Comparison of ENCODE assay signal across 1 cellular context in the genomic region with DNA sequence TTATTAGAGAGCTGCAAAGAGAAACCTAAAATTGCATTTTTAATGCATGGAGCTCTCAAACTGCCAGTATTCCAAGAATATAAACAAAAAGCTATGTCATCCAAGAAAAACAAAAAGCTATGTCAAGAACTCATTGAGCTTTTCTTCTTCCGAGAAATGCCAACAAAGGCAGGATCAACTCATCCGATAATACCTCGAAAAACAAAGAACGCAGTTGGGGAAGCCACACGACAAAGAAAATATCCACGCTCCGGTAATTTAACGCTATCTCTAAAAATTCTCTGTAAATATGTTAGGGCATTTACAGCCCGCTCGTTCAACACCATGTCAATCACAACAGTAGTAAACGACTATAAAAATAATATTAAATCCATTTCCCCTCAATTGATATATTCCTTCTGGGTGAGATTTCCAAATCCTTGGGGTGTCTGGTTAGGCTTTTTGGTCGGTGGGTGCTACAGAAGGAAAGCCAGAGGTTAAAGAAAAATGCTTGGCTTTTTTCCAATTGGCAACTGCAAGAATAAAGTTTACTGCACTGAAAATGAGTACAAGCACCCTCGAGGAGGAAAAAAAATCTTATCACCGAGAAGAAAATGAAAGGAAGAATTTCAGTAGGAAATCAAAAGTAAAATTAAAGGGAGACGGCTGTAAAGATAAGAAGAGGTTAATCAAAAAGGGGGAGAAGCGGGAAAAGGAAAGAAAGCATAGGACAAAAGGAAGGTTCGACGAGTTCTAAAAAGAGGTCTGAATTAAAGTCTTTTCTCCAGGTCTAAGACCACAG.
TF ChIP-seq lines count a peak whose summit lies in the region.

No MANE protein-coding gene starts in this region.

TF ChIP-seq in K562, 482 proteins besides CTCF, POLR2A, EP300 and RAD21 (continued from another document):
- TF ChIP-seq, protein P1, sequence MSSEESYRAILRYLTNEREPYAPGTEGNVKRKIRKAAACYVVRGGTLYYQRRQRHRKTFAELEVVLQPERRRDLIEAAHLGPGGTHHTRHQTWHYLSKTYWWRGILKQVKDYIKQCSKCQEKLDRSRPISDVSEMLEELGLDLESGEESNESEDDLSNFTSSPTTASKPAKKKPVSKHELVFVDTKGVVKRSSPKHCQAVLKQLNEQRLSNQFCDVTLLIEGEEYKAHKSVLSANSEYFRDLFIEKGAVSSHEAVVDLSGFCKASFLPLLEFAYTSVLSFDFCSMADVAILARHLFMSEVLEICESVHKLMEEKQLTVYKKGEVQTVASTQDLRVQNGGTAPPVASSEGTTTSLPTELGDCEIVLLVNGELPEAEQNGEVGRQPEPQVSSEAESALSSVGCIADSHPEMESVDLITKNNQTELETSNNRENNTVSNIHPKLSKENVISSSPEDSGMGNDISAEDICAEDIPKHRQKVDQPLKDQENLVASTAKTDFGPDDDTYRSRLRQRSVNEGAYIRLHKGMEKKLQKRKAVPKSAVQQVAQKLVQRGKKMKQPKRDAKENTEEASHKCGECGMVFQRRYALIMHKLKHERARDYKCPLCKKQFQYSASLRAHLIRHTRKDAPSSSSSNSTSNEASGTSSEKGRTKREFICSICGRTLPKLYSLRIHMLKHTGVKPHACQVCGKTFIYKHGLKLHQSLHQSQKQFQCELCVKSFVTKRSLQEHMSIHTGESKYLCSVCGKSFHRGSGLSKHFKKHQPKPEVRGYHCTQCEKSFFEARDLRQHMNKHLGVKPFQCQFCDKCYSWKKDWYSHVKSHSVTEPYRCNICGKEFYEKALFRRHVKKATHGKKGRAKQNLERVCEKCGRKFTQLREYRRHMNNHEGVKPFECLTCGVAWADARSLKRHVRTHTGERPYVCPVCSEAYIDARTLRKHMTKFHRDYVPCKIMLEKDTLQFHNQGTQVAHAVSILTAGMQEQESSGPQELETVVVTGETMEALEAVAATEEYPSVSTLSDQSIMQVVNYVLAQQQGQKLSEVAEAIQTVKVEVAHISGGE (CRISPR knock-in tag; IDR thresholded peaks at IDR 0.05) = no peak
- TF ChIP-seq MED1 (CRISPR knock-in tag; IDR thresholded peaks at IDR 0.05; ENCODE audit: borderline replicate concordance) (no peak), SIN3A (IDR thresholded peaks at IDR 0.05; ENCODE audit: borderline replicate concordance in 2 of 2, control insufficient read depth in 1 of 2, low read depth in 2 of 2, low read length in 2 of 2) (0 out of 4 replicates have a peak, but pooled peaks of 1 of the 2 experiments have one; percentile 16), KAT8 (IDR thresholded peaks at IDR 0.05; ENCODE audit: low read depth) (no peak), KDM1A (IDR thresholded peaks at IDR 0.05) (0 out of 4 replicates have a peak, but pooled peaks of 1 of the 2 experiments have one; percentile 11), ARID2 (IDR thresholded peaks at IDR 0.05) (peak; percentile 51; the same call in 1 of the 2 replicates), IRF2 (CRISPR knock-in tag; IDR thresholded peaks at IDR 0.05) (no peak)
- TF ChIP-seq, protein P2, sequence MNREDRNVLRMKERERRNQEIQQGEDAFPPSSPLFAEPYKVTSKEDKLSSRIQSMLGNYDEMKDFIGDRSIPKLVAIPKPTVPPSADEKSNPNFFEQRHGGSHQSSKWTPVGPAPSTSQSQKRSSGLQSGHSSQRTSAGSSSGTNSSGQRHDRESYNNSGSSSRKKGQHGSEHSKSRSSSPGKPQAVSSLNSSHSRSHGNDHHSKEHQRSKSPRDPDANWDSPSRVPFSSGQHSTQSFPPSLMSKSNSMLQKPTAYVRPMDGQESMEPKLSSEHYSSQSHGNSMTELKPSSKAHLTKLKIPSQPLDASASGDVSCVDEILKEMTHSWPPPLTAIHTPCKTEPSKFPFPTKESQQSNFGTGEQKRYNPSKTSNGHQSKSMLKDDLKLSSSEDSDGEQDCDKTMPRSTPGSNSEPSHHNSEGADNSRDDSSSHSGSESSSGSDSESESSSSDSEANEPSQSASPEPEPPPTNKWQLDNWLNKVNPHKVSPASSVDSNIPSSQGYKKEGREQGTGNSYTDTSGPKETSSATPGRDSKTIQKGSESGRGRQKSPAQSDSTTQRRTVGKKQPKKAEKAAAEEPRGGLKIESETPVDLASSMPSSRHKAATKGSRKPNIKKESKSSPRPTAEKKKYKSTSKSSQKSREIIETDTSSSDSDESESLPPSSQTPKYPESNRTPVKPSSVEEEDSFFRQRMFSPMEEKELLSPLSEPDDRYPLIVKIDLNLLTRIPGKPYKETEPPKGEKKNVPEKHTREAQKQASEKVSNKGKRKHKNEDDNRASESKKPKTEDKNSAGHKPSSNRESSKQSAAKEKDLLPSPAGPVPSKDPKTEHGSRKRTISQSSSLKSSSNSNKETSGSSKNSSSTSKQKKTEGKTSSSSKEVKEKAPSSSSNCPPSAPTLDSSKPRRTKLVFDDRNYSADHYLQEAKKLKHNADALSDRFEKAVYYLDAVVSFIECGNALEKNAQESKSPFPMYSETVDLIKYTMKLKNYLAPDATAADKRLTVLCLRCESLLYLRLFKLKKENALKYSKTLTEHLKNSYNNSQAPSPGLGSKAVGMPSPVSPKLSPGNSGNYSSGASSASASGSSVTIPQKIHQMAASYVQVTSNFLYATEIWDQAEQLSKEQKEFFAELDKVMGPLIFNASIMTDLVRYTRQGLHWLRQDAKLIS (CRISPR knock-in tag; IDR thresholded peaks at IDR 0.05) = no peak
- TF ChIP-seq, protein P3, sequence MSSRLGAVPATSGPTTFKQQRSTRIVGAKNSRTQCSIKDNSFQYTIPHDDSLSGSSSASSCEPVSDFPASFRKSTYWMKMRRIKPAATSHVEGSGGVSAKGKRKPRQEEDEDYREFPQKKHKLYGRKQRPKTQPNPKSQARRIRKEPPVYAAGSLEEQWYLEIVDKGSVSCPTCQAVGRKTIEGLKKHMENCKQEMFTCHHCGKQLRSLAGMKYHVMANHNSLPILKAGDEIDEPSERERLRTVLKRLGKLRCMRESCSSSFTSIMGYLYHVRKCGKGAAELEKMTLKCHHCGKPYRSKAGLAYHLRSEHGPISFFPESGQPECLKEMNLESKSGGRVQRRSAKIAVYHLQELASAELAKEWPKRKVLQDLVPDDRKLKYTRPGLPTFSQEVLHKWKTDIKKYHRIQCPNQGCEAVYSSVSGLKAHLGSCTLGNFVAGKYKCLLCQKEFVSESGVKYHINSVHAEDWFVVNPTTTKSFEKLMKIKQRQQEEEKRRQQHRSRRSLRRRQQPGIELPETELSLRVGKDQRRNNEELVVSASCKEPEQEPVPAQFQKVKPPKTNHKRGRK (tag; IDR thresholded peaks at IDR 0.05) = peak; percentile 68; the same call in 1 of the 2 replicates
- TF ChIP-seq, protein P4, sequence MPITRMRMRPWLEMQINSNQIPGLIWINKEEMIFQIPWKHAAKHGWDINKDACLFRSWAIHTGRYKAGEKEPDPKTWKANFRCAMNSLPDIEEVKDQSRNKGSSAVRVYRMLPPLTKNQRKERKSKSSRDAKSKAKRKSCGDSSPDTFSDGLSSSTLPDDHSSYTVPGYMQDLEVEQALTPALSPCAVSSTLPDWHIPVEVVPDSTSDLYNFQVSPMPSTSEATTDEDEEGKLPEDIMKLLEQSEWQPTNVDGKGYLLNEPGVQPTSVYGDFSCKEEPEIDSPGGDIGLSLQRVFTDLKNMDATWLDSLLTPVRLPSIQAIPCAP (CRISPR knock-in tag; IDR thresholded peaks at IDR 0.05; ENCODE audit: borderline replicate concordance) = no peak
